In the genomic region with DNA sequence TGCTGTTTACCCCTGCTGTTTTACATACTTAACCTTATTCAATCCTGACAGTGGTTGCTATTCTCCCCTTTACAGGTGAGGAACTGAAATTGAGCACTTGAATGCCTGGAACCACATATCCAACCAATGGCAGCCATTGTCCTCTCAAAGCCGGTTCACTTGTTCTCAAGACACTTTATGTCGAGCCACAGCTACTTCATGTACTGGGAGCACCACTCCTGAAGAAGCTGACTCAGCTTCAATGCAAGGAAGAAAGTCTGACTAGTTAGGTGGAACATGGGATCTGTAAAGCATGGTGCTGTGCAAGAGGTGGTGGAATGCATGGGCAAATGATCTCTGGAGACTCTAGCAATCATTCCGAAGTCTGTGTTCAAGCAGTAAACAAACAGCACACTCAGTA, we compare ENCODE assay signal across 29 cellular contexts.
DNase-seq lines count a peak whose midpoint lies in the region; ATAC-seq, FAIRE-seq and TF ChIP-seq lines count a peak whose summit lies in the region.
"Had no signal": no experiment of that assay in that cellular context is flagged by ENCODE, and none has a peak within 500 bp of the region (broad histone marks: within the 10 kb centered on the region; RNA-seq: fewer than 3 reads in every experiment).

No MANE protein-coding gene starts in this region.

- DNase-seq in GM12891 (ENCODE audit: insufficient read length, low spot score) (no peak), WTC11 (ENCODE audit: low spot score) (no peak), hepatocyte (ENCODE audit: low spot score) (no peak), transverse colon (no peak), esophagus muscularis mucosa (ENCODE audit: extremely low spot score) (no peak)
- DNase-seq: AML-193; CD4-positive, alpha-beta T cell; COR-L47; DMS53; EL; GDM1; H9; NCI-H1048; NCI-H1694; NCI-H2029 treated with DMSO at 0.1 percent for 48 hours; NCI-H2171; NCI-H226; NCI-H510A; NCI-H69; Right ventricle myocardium superior; RPMI8226 had no signal

- H3K79me2 ChIP-seq in hepatocyte = no peaks in the 10 kb centered on the region

- H3K4me1 Mint-ChIP-seq in WTC11 = peaks cover 13% of the 10 kb centered on the region

- CTCF ChIA-PET in WTC11 (lab: Charles Lee) = no interaction called here

- H3K27ac Mint-ChIP-seq in WTC11 = no peak overlapping the region
- H3K27ac Mint-ChIP-seq: CD4-positive, alpha-beta T cell had no signal

- no peak for TF ChIP-seq CTCF in WTC11 (IDR thresholded peaks at IDR 0.05)
- TF ChIP-seq CTCF in hepatocyte (IDR thresholded peaks at IDR 0.05; ENCODE audit: poor library complexity) = no peak
- TF ChIP-seq CTCF in liver (IDR thresholded peaks at IDR 0.05; ENCODE audit: low read depth, low read length, missing input control) = no peak
- no peak for TF ChIP-seq CTCF in transverse colon (IDR thresholded peaks at IDR 0.05)
- TF ChIP-seq CTCF in esophagus muscularis mucosa (IDR thresholded peaks at IDR 0.05) = no peak

- peaks cover 10% of the 10 kb centered on the region for H3K27me3 Mint-ChIP-seq in WTC11 (ENCODE audit: low read depth)

- intact Hi-C loops in transverse colon (cut with DNase I; ENCODE audit: low total_unique reads) = no loop called here
- intact Hi-C loops in esophagus muscularis mucosa (cut with DNase I) = no loop called here

- H3K4me3 Mint-ChIP-seq in WTC11 = no peak overlapping the region
- H3K4me3 Mint-ChIP-seq: CD4-positive, alpha-beta T cell; H9 had no signal

- H3K9me3 ChIP-seq in hepatocyte (ENCODE audit: low read depth) = no peaks in the 10 kb centered on the region
- no peaks in the 10 kb centered on the region for H3K9me3 ChIP-seq in liver (ENCODE audit: control insufficient read depth in 4 of 4, low read length in 3 of 4)
- H3K9me3 ChIP-seq in transverse colon = no peaks in the 10 kb centered on the region
- H3K9me3 ChIP-seq in esophagus muscularis mucosa = no peaks in the 10 kb centered on the region

- ATAC-seq in WTC11 (peak; percentile 53), HG02642 (IDR thresholded peaks at IDR 0.05; ENCODE audit: poor library complexity, unreplicated experiment) (no peak)

- no peaks in the 10 kb centered on the region for H3K9me2 ChIP-seq in hepatocyte (replicated peaks; ENCODE audit: insufficient read depth)

- H3K27ac ChIP-seq in hepatocyte = peak overlapping the region; percentile 4
- H3K27ac ChIP-seq in liver (ENCODE audit: low read depth in 1 of 2, low read length in 2 of 2) = peak overlapping the region; percentile 70 to 85
- H3K27ac ChIP-seq in transverse colon = no peak overlapping the region
- no peak overlapping the region for H3K27ac ChIP-seq in esophagus muscularis mucosa (replicated peaks in 1 of 4)
- H3K27ac ChIP-seq: BLaER1 treated with 17β-estradiol and CSF1 and Interleukin-3, amounts not matched to agents 10 nM and 100 nM; KMS-11; SJSA1 had no signal

- in situ Hi-C loops in transverse colon (cut with MboI; ENCODE audit: low pct_ligation_motif_present in 1 of 4, low pct_unique_long_range_greater_than_20kb in 1 of 4, low sequenced_read_pairs in 3 of 4) = no loop called here

- no peak for TF ChIP-seq RAD21 in liver (IDR thresholded peaks at IDR 0.05)

- H3K4me3 ChIP-seq in hepatocyte (no peak overlapping the region), liver (ENCODE audit: low read depth in 1 of 3, low read length in 3 of 3) (no peak overlapping the region), transverse colon (no peak overlapping the region), esophagus muscularis mucosa (no peak overlapping the region)
- H3K4me3 ChIP-seq: BLaER1 treated with 17β-estradiol and CSF1 and Interleukin-3, amounts not matched to agents 10 nM and 100 nM; SJSA1 had no signal

- TF ChIP-seq EP300 in transverse colon (IDR thresholded peaks at IDR 0.05; ENCODE audit: low read depth) (no peak), esophagus muscularis mucosa (IDR thresholded peaks at IDR 0.05) (no peak)

- peaks cover 20% of the 10 kb centered on the region for H3K9me3 Mint-ChIP-seq in WTC11
- H3K9me3 Mint-ChIP-seq: CD4-positive, alpha-beta T cell; H9 had no signal

- TF ChIP-seq POLR2A in GM12891 (IDR thresholded peaks at IDR 0.05; ENCODE audit: low read depth, low read length) = no peak
- no peak for TF ChIP-seq POLR2A in transverse colon (IDR thresholded peaks at IDR 0.05)
- no peak for TF ChIP-seq POLR2A in esophagus muscularis mucosa (IDR thresholded peaks at IDR 0.05; ENCODE audit: low read depth)

- H3K4me2 ChIP-seq in hepatocyte = no peak overlapping the region
- H3K4me2 ChIP-seq: KMS-11 had no signal

- H3K27me3 ChIP-seq in hepatocyte (no peaks in the 10 kb centered on the region), liver (ENCODE audit: control insufficient read depth in 4 of 4, insufficient read depth in 4 of 4, low read length in 3 of 4) (no peaks in the 10 kb centered on the region), transverse colon (no peaks in the 10 kb centered on the region), esophagus muscularis mucosa (no peaks in the 10 kb centered on the region)
- H3K27me3 ChIP-seq: BLaER1 treated with 17β-estradiol and CSF1 and Interleukin-3, amounts not matched to agents 10 nM and 100 nM; SJSA1 had no signal

- peak overlapping the region in 1 of 2 donors; percentile 46 for H3K9ac ChIP-seq in liver (ENCODE audit: low read depth in 1 of 2, low read length in 2 of 2)
- H3K9ac ChIP-seq: BLaER1 treated with 17β-estradiol and CSF1 and Interleukin-3, amounts not matched to agents 10 nM and 100 nM; KMS-11 had no signal

- no peaks in the 10 kb centered on the region for H3K36me3 Mint-ChIP-seq in WTC11

- H3K4me1 ChIP-seq in hepatocyte (ENCODE audit: insufficient read depth) (no peaks in the 10 kb centered on the region), liver (ENCODE audit: control insufficient read depth in 4 of 4, insufficient read depth in 4 of 4, low read length in 3 of 4) (peaks cover 6 to 25% (median 15%) of the 10 kb centered on the region in 4 donors), transverse colon (no peaks in the 10 kb centered on the region), esophagus muscularis mucosa (no peaks in the 10 kb centered on the region)

- no peak overlapping the region for H2AFZ ChIP-seq in hepatocyte

- H4K20me1 ChIP-seq in hepatocyte (ENCODE audit: insufficient read depth, poor library complexity, severe bottlenecking) = no peaks in the 10 kb centered on the region
- H4K20me1 ChIP-seq: BLaER1 treated with 17β-estradiol and CSF1 and Interleukin-3, amounts not matched to agents 10 nM and 100 nM had no signal

- FAIRE-seq in GM12891 (lab: Jason Lieb, UNC) = no peak
- FAIRE-seq: A204.1, GM12892, GM19239 had no signal

- POLR2A ChIA-PET in WTC11 (lab: Charles Lee) = interaction anchor here (0.6 kb wide), 1 partner anchor 701 kb away, joined by 3 read pairs; no protein-coding TSS in a partner anchor

- H3K36me3 ChIP-seq in hepatocyte (replicated peaks; ENCODE audit: insufficient read depth, low read depth) = no peaks in the 10 kb centered on the region
- no peaks in the 10 kb centered on the region for H3K36me3 ChIP-seq in liver (ENCODE audit: control insufficient read depth in 4 of 4, insufficient read depth in 3 of 4, low read depth in 1 of 4, low read length in 3 of 4)
- no peaks in the 10 kb centered on the region for H3K36me3 ChIP-seq in transverse colon
- H3K36me3 ChIP-seq in esophagus muscularis mucosa = no peaks in the 10 kb centered on the region
- H3K36me3 ChIP-seq: BLaER1 treated with 17β-estradiol and CSF1 and Interleukin-3, amounts not matched to agents 10 nM and 100 nM; SJSA1 had no signal

- WGBS in hepatocyte (ENCODE audit: low lambda C conversion rate, missing lambda C conversion rate) = 81% methylated on average over 3 of the region's 3 CpGs
- whole genome bisulfite sequencing in liver = 73% methylated on average over 3 of the region's 3 CpGs
- WGBS in transverse colon (ENCODE audit: low coverage in 1 of 2), 2 donors = 89 to 100% methylated on average over 1 to 3 of the region's 3 CpGs
- 90% methylated on average over 3 of the region's 3 CpGs for WGBS in esophagus muscularis mucosa

TF ChIP-seq in GM12891, 5 proteins besides CTCF, POLR2A, EP300 and RAD21:
- TF ChIP-seq SPI1 (IDR thresholded peaks at IDR 0.05; ENCODE audit: low read depth, low read length) (peak; percentile 17; the same call in 1 of the 2 replicates), POU2F2 (IDR thresholded peaks at IDR 0.05; ENCODE audit: low read depth, low read length) (no peak)

TF ChIP-seq in WTC11, 78 proteins besides CTCF, POLR2A, EP300 and RAD21 (continues in another document):
- TF ChIP-seq PRRX2 (CRISPR knock-in tag; IDR thresholded peaks at IDR 0.05) = no peak
- no peak for TF ChIP-seq CREB1 (CRISPR knock-in tag; IDR thresholded peaks at IDR 0.05)
- TF ChIP-seq NR2C2 (CRISPR knock-in tag; IDR thresholded peaks at IDR 0.05) = no peak

TF ChIP-seq in liver, 16 proteins besides CTCF, POLR2A, EP300 and RAD21 (continues in another document):
- TF ChIP-seq REST (IDR thresholded peaks at IDR 0.05) = no peak

Comparison
In these comparisons a context has a peak if more than half of its experiments do, and no peak if none do; other contexts are left out.
1. H3K27ac ChIP-seq: peak in hepatocyte (single experiment) and liver (2 of 2); none in transverse colon (0 of 4) and esophagus muscularis mucosa (0 of 4).